ENCODE assay signal across 17 cellular contexts in genomic region chr14:33762462-33762861, GRCh38.
"Had no signal": no experiment of that assay in that cellular context is flagged by ENCODE, and none has a peak within 500 bp of the region (broad histone marks: within the 10 kb centered on the region; RNA-seq: fewer than 3 reads in every experiment).

No MANE protein-coding gene starts in this region.

- H3K36me3 ChIP-seq: ascending aorta had no signal

- H3K27me3 Mint-ChIP-seq: central memory CD8-positive, alpha-beta T cell; dendritic cell treated with granulocyte-macrophage colony-stimulating factor and Interleukin-4, amounts not matched to agents 40 ng/mL and 50 ng/mL, for 4 days; stimulated activated naive B cell treated with anti-CD40 and anti-IgM and Interleukin-4, amounts not matched to agents 10 μg/mL and 1 μg/mL and 100 μg/mL, for 72 hours had no signal

- H2AFZ ChIP-seq: parathyroid adenoma had no signal

- H3K4me3 ChIP-seq: ascending aorta had no signal

- H3K27ac Mint-ChIP-seq: activated naive CD8-positive, alpha-beta T cell treated with anti-CD3 and anti-CD28 coated beads, Interleukin-2, amount 50 U/mL, for 24 hours; dendritic cell treated with granulocyte-macrophage colony-stimulating factor and Interleukin-4, amounts not matched to agents 40 ng/mL and 50 ng/mL, for 4 days; endodermal cell; mesothelial cell of epicardium; stimulated activated naive B cell treated with anti-CD40 and anti-IgM and Interleukin-4, amounts not matched to agents 10 μg/mL and 1 μg/mL and 100 μg/mL, for 72 hours had no signal

- H3K9me3 Mint-ChIP-seq: activated naive CD8-positive, alpha-beta T cell treated with anti-CD3 and anti-CD28 coated beads, Interleukin-2, amount 50 U/mL, for 24 hours; central memory CD8-positive, alpha-beta T cell; dendritic cell treated with granulocyte-macrophage colony-stimulating factor and Interleukin-4, amounts not matched to agents 40 ng/mL and 50 ng/mL, for 4 days; endodermal cell; mesothelial cell of epicardium; stimulated activated naive B cell treated with anti-CD40 and anti-IgM and Interleukin-4, amounts not matched to agents 10 μg/mL and 1 μg/mL and 100 μg/mL, for 72 hours had no signal

- H3K79me2 ChIP-seq: parathyroid adenoma had no signal

- H3K27ac ChIP-seq: ascending aorta, parathyroid adenoma, VCaP had no signal

- H3K9ac ChIP-seq: parathyroid adenoma had no signal

- DNase-seq: activated CD4-positive, alpha-beta T cell treated with anti-CD3 and anti-CD28 coated beads for 4 hours; activated naive CD4-positive, alpha-beta T cell treated with Interleukin-2 at 50 U/mL for 16 hours; activated naive CD8-positive, alpha-beta T cell treated with anti-CD3 and anti-CD28 coated beads, Interleukin-2, amount 50 U/mL, for 24 hours; endodermal cell; foreskin fibroblast; glutamatergic neuron; islet precursor cell; small intestine; stimulated activated naive B cell treated with anti-CD40 and anti-IgM and Interleukin-4, amounts not matched to agents 10 μg/mL and 1 μg/mL and 100 μg/mL, for 72 hours; T-helper 9 cell; trophoblast cell had no signal

- H3K36me3 Mint-ChIP-seq: mesothelial cell of epicardium; stimulated activated naive B cell treated with anti-CD40 and anti-IgM and Interleukin-4, amounts not matched to agents 10 μg/mL and 1 μg/mL and 100 μg/mL, for 72 hours had no signal

- H3K4me3 Mint-ChIP-seq: activated naive CD8-positive, alpha-beta T cell treated with anti-CD3 and anti-CD28 coated beads, Interleukin-2, amount 50 U/mL, for 24 hours; central memory CD8-positive, alpha-beta T cell; dendritic cell treated with granulocyte-macrophage colony-stimulating factor and Interleukin-4, amounts not matched to agents 40 ng/mL and 50 ng/mL, for 4 days; endodermal cell; mesothelial cell of epicardium; stimulated activated naive B cell treated with anti-CD40 and anti-IgM and Interleukin-4, amounts not matched to agents 10 μg/mL and 1 μg/mL and 100 μg/mL, for 72 hours had no signal

- H3K4me1 ChIP-seq: ascending aorta, parathyroid adenoma had no signal

- ATAC-seq: activated naive CD8-positive, alpha-beta T cell treated with anti-CD3 and anti-CD28 coated beads, Interleukin-2, amount 50 U/mL, for 24 hours; stimulated activated naive B cell treated with anti-CD40 and anti-IgM and Interleukin-4, amounts not matched to agents 10 μg/mL and 1 μg/mL and 100 μg/mL, for 72 hours had no signal

- H3K4me1 Mint-ChIP-seq: activated naive CD8-positive, alpha-beta T cell treated with anti-CD3 and anti-CD28 coated beads, Interleukin-2, amount 50 U/mL, for 24 hours; central memory CD8-positive, alpha-beta T cell; stimulated activated naive B cell treated with anti-CD40 and anti-IgM and Interleukin-4, amounts not matched to agents 10 μg/mL and 1 μg/mL and 100 μg/mL, for 72 hours had no signal

- FAIRE-seq: small intestine had no signal

- H3K27me3 ChIP-seq: ascending aorta had no signal

- H3K9me3 ChIP-seq: ascending aorta had no signal
